Comparison of ENCODE assay signal across 16 cellular contexts in the genomic region with DNA sequence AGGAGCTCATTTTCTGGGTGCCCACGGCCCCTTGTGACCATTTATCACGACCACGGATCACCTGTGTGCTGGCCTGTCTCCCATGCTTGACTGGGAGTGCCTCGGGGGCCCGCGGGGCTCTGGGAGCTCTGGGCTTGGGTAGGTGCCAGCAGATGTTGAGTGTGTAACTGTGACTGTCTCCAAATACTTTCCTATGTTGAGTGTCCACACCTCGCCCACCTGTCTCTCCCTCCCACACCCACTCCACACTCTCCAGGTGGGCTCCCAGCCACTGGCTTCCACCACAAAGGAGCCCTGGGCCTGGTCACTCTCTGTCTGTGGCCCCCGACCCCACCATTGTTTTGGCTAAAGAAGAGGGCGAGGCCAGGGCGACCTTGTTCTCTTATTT.
DNase-seq lines count a peak whose midpoint lies in the region; TF ChIP-seq lines count a peak whose summit lies in the region.
"Had no signal": no experiment of that assay in that cellular context is flagged by ENCODE, and none has a peak within 500 bp of the region (broad histone marks: within the 10 kb centered on the region; RNA-seq: fewer than 3 reads in every experiment).

No MANE protein-coding gene starts in this region.

- H3K9me3 ChIP-seq in BE2C (no peaks in the 10 kb centered on the region), Caco-2 (peaks cover 4% of the 10 kb centered on the region; the same call in 1 of the 2 replicates)

- peaks cover 7% of the 10 kb centered on the region; the same call in 1 of the 2 replicates for H3K4me1 ChIP-seq in BE2C
- H3K4me1 ChIP-seq in Caco-2 = peaks cover 8% of the 10 kb centered on the region

- intact Hi-C loops in Caco-2 (cut with micrococcal nuclease; ENCODE audit: unreplicated experiment) = no loop called here
- intact Hi-C loops in head of caudate nucleus (cut with DNase I) = no loop called here

- H3K27me3 ChIP-seq in BE2C (no peaks in the 10 kb centered on the region), Caco-2 (replicated peaks; ENCODE audit: control insufficient read depth, insufficient read depth, low read length) (no peaks in the 10 kb centered on the region)
- H3K27me3 ChIP-seq: gastroesophageal sphincter had no signal

- no peaks in the 10 kb centered on the region for H3K27me3 Mint-ChIP-seq in Caco-2 (ENCODE audit: insufficient read depth, unreplicated experiment)
- peaks cover 3% of the 10 kb centered on the region for H3K27me3 Mint-ChIP-seq in neural crest cell (ENCODE audit: low read depth)
- H3K27me3 Mint-ChIP-seq: activated CD8-positive, alpha-beta T cell treated with anti-CD3 and anti-CD28 coated beads for 36 hours; activated naive CD4-positive, alpha-beta T cell treated with anti-CD3 and anti-CD28 coated beads, Interleukin-2, amount 10 ng/mL, durations not matched to agents 7 days and 5 days; activated T-cell treated with anti-CD3 and anti-CD28 coated beads, Interleukin-2, amount 50 U/mL, for 24 hours had no signal

- H3K4me1 Mint-ChIP-seq in Caco-2 (ENCODE audit: low read depth, unreplicated experiment) = no peaks in the 10 kb centered on the region
- H3K4me1 Mint-ChIP-seq in neural crest cell = peaks cover 17% of the 10 kb centered on the region
- H3K4me1 Mint-ChIP-seq: activated naive CD4-positive, alpha-beta T cell treated with anti-CD3 and anti-CD28 coated beads, Interleukin-2, amount 10 ng/mL, durations not matched to agents 7 days and 5 days had no signal

- H3K4me3 Mint-ChIP-seq in Caco-2 (ENCODE audit: unreplicated experiment) = no peak overlapping the region
- peak overlapping the region; percentile 13 for H3K4me3 Mint-ChIP-seq in neural crest cell
- H3K4me3 Mint-ChIP-seq: activated CD8-positive, alpha-beta T cell treated with anti-CD3 and anti-CD28 coated beads for 36 hours; activated naive CD4-positive, alpha-beta T cell treated with anti-CD3 and anti-CD28 coated beads, Interleukin-2, amount 10 ng/mL, durations not matched to agents 7 days and 5 days; activated T-cell treated with anti-CD3 and anti-CD28 coated beads, Interleukin-2, amount 50 U/mL, for 24 hours had no signal

- TF ChIP-seq CTCF in BE2C (IDR thresholded peaks at IDR 0.05; ENCODE audit: low read depth, low read length) (no peak), Caco-2 (IDR thresholded peaks at IDR 0.05; ENCODE audit: insufficient read depth in 1 of 2, low read depth in 1 of 2, low read length in 1 of 2, severe bottlenecking in 1 of 2, unreplicated experiment in 1 of 2) (no peak), neural crest cell (conservative IDR thresholded peaks at IDR 0.05) (no peak)

- H3K36me3 ChIP-seq in BE2C (peaks cover 5% of the 10 kb centered on the region), Caco-2 (ENCODE audit: control insufficient read depth, insufficient read depth, low read length) (no peaks in the 10 kb centered on the region; the same call in 1 of the 2 replicates)

- POLR2A ChIA-PET in Caco-2 (lab: Charles Lee) = no interaction called here

- no TSS peak for BruUV-seq in Caco-2 (replicated peaks; lab: Mats Ljungman, UMichigan)

- peak overlapping the region; percentile 53 for H3K27ac Mint-ChIP-seq in Caco-2 (ENCODE audit: unreplicated experiment)
- peak overlapping the region; percentile 27 for H3K27ac Mint-ChIP-seq in neural crest cell (ENCODE audit: unreplicated experiment)
- H3K27ac Mint-ChIP-seq: activated CD8-positive, alpha-beta T cell treated with anti-CD3 and anti-CD28 coated beads for 36 hours; activated naive CD4-positive, alpha-beta T cell treated with anti-CD3 and anti-CD28 coated beads, Interleukin-2, amount 10 ng/mL, durations not matched to agents 7 days and 5 days; activated T-cell treated with anti-CD3 and anti-CD28 coated beads, Interleukin-2, amount 50 U/mL, for 24 hours had no signal

- CTCF ChIA-PET in Caco-2 (lab: Charles Lee) = interaction anchor here (0.6 kb wide), 3 partner anchors 14 to 287 kb away, joined by 3 to 6 read pairs (median 3); no protein-coding TSS in a partner anchor

- H3K4me3 ChIP-seq in BE2C (ENCODE audit: low read depth, low read length) (no peak overlapping the region), Caco-2 (ENCODE audit: low read depth, low read length) (no peak overlapping the region)
- H3K4me3 ChIP-seq: gastroesophageal sphincter, GM12878 had no signal

- DNase-seq in BE2C (peak; percentile 55), Caco-2 (peak in 1 of 2 experiments; percentile 25), NCI-H774 (lab: John Stamatoyannopoulos, UW) (peak; percentile 29), neural crest cell (ENCODE audit: low read depth, low spot score) (no peak), head of caudate nucleus (no peak), UCSD-AML1 (lab: John Stamatoyannopoulos, UW; ENCODE audit: unreplicated experiment) (no peak), amniotic stem cell (lab: John Stamatoyannopoulos, UW) (no peak)
- DNase-seq: activated CD8-positive, alpha-beta T cell treated with anti-CD3 and anti-CD28 coated beads for 36 hours; activated naive CD4-positive, alpha-beta T cell treated with anti-CD3 and anti-CD28 coated beads, Interleukin-2, amount 10 ng/mL, durations not matched to agents 7 days and 5 days; activated T-cell treated with anti-CD3 and anti-CD28 coated beads, Interleukin-2, amount 50 U/mL, for 24 hours; effector CD8-positive, alpha-beta T cell; GF-D8; stimulated activated CD4-positive, alpha-beta T cell treated with anti-CD3 and anti-CD28 coated beads, Interleukin-12 subunit alpha, Interleukin-12 subunit beta, amount 100 ng/mL, for 4 hours; T1000 had no signal

- H3K9me3 Mint-ChIP-seq in Caco-2 (ENCODE audit: unreplicated experiment) (no peaks in the 10 kb centered on the region), neural crest cell (peaks cover 4% of the 10 kb centered on the region)

- peaks cover 25% of the 10 kb centered on the region for H3K36me3 Mint-ChIP-seq in Caco-2 (ENCODE audit: insufficient read depth, unreplicated experiment)
- H3K36me3 Mint-ChIP-seq in neural crest cell (ENCODE audit: low read depth) = peaks cover 19% of the 10 kb centered on the region

Comparison
In these comparisons a context has a peak if more than half of its experiments do, and no peak if none do; other contexts are left out.
1. DNase-seq: peak in BE2C (single experiment) and NCI-H774 (single experiment); none in neural crest cell (single experiment), head of caudate nucleus (0 of 42), UCSD-AML1 (single experiment) and amniotic stem cell (single experiment).